ENCODE assay signal across 11 cellular contexts in the genomic region with DNA sequence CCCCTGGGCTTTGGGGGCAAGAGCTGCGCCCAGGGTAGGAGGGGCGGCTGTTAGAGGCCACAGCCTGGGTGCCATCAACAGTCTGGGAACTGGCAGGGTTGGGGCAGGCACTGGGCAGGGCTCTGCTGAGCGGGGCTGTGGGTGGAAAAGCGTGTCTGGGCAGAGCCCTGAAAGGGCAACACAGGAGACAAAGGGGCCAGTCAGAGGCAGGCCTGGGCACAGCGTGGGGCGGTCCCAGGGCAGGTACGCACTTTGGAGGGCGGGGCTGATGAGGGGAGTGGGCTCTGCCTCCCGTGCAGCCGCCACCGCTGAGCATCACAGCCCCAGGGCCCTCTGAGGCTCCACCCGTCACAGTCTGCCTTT. TPM values are rescaled to one million over a fixed set of nuclear protein-coding genes. Genes with fewer than 3 reads are reported as not detected.
DNase-seq lines count a peak whose midpoint lies in the region; ATAC-seq, FAIRE-seq and TF ChIP-seq lines count a peak whose summit lies in the region.
"Had no signal": no experiment of that assay in that cellular context is flagged by ENCODE, and none has a peak within 500 bp of the region (broad histone marks: within the 10 kb centered on the region; RNA-seq: fewer than 3 reads in every experiment).

No MANE protein-coding gene starts in this region.

- H3K4me1 ChIP-seq in HepG2 (ENCODE audit: insufficient read depth, low read length) = no peaks in the 10 kb centered on the region
- H3K4me1 ChIP-seq in right lobe of liver = no peaks in the 10 kb centered on the region
- H3K4me1 ChIP-seq in aorta (ENCODE audit: control insufficient read depth in 1 of 2, insufficient read depth in 2 of 2, low read length in 2 of 2) = no peaks in the 10 kb centered on the region
- H3K4me1 ChIP-seq: psoas muscle had no signal

- no peak overlapping the region for H3K4me3 Mint-ChIP-seq in glutamatergic neuron (ENCODE audit: unreplicated experiment)
- H3K4me3 Mint-ChIP-seq: activated naive CD4-positive, alpha-beta T cell treated with anti-CD3 and anti-CD28 coated beads, Interleukin-2, amount 10 ng/mL, durations not matched to agents 7 days and 5 days; CD4-positive, CD25-positive, alpha-beta regulatory T cell had no signal

- peaks cover 4% of the 10 kb centered on the region for H3K9me3 Mint-ChIP-seq in glutamatergic neuron (ENCODE audit: unreplicated experiment)
- H3K9me3 Mint-ChIP-seq: activated naive CD4-positive, alpha-beta T cell treated with anti-CD3 and anti-CD28 coated beads, Interleukin-2, amount 10 ng/mL, durations not matched to agents 7 days and 5 days; CD4-positive, CD25-positive, alpha-beta regulatory T cell had no signal

- no peaks in the 10 kb centered on the region for H3K9me2 ChIP-seq in SU-DHL-6 (replicated peaks; ENCODE audit: insufficient read depth, low read length)

- DNase-seq in HepG2 (ENCODE audit: low spot score) = no peak
- no peak for DNase-seq in right lobe of liver
- DNase-seq in glutamatergic neuron = no peak
- DNase-seq in aorta = peak in 1 of 2 donors; percentile 46
- DNase-seq in KBM-7 = no peak
- DNase-seq in NCI-H1092 (lab: John Stamatoyannopoulos, UW) = no peak
- no peak for DNase-seq in NCI-H69 (lab: John Stamatoyannopoulos, UW)

- H3K9me3 ChIP-seq in HepG2 (ENCODE audit: low read length) (no peaks in the 10 kb centered on the region), right lobe of liver (no peaks in the 10 kb centered on the region), SU-DHL-6 (ENCODE audit: insufficient read depth, low read length) (no peaks in the 10 kb centered on the region), aorta (ENCODE audit: control insufficient read depth, low read length) (no peaks in the 10 kb centered on the region)
- H3K9me3 ChIP-seq: psoas muscle had no signal

- WGBS in HepG2 (ENCODE audit: low lambda C conversion rate) = 50% methylated on average over 2 of the region's 12 CpGs
- no CpG with 5 or more reads among the region's 12 CpGs for WGBS in right lobe of liver (ENCODE audit: insufficient coverage, low coverage, low lambda C conversion rate, missing lambda C conversion rate)
- 72 to 78% methylated on average over 12 of the region's 12 CpGs for WGBS in aorta, 2 donors

- no peak for FAIRE-seq in HepG2 (lab: Jason Lieb, UNC)

- H2AFZ ChIP-seq in HepG2 (ENCODE audit: low read length) (no peak overlapping the region), SU-DHL-6 (ENCODE audit: low read depth, low read length, severe bottlenecking) (no peak overlapping the region)

- no peaks in the 10 kb centered on the region for H3K36me3 Mint-ChIP-seq in glutamatergic neuron (ENCODE audit: unreplicated experiment)
- H3K36me3 Mint-ChIP-seq: activated naive CD4-positive, alpha-beta T cell treated with anti-CD3 and anti-CD28 coated beads, Interleukin-2, amount 10 ng/mL, durations not matched to agents 7 days and 5 days; CD4-positive, CD25-positive, alpha-beta regulatory T cell had no signal

- H3K27me3 ChIP-seq in HepG2 (ENCODE audit: control insufficient read depth in 1 of 2, insufficient read depth in 2 of 2, low read length in 2 of 2) = no peaks in the 10 kb centered on the region
- H3K27me3 ChIP-seq in right lobe of liver = no peaks in the 10 kb centered on the region
- H3K27me3 ChIP-seq in SU-DHL-6 (ENCODE audit: low read length) = no peaks in the 10 kb centered on the region
- no peaks in the 10 kb centered on the region for H3K27me3 ChIP-seq in aorta (ENCODE audit: control insufficient read depth in 1 of 2, insufficient read depth in 2 of 2, low read length in 1 of 2)

- peaks cover 1% of the 10 kb centered on the region for H3K27me3 Mint-ChIP-seq in glutamatergic neuron (ENCODE audit: unreplicated experiment)
- H3K27me3 Mint-ChIP-seq: CD4-positive, CD25-positive, alpha-beta regulatory T cell had no signal

- no peak for TF ChIP-seq POLR2A in HepG2 (IDR thresholded peaks at IDR 0.05; ENCODE audit: insufficient read depth in 1 of 2, low read depth in 2 of 2, low read length in 2 of 2)
- no peak for TF ChIP-seq POLR2A in right lobe of liver (IDR thresholded peaks at IDR 0.05)

- H3K79me2 ChIP-seq in HepG2 (ENCODE audit: insufficient read depth, low read length) (no peaks in the 10 kb centered on the region), SU-DHL-6 (ENCODE audit: insufficient read depth, low read length) (no peaks in the 10 kb centered on the region)

- no TSS peak for BruUV-seq in HepG2 (replicated peaks; lab: Mats Ljungman, UMichigan)

- TF ChIP-seq CTCF in HepG2 (CRISPR knock-in tag; IDR thresholded peaks at IDR 0.05) = no peak
- TF ChIP-seq CTCF in right lobe of liver (IDR thresholded peaks at IDR 0.05) = no peak
- TF ChIP-seq CTCF in SU-DHL-6 (IDR thresholded peaks at IDR 0.05; ENCODE audit: insufficient read depth, low read length, poor library complexity, severe bottlenecking) = no peak
- TF ChIP-seq CTCF in glutamatergic neuron (IDR thresholded peaks at IDR 0.05; ENCODE audit: partially characterized antibody, unreplicated experiment) = no peak

- H3K36me3 ChIP-seq in HepG2 (replicated peaks in 1 of 2; ENCODE audit: control insufficient read depth in 1 of 2, insufficient read depth in 2 of 2, low read length in 2 of 2) (peaks cover 3 to 16% of the 10 kb centered on the region in 2 experiments; a peak in 4 of 5 replicates), right lobe of liver (no peaks in the 10 kb centered on the region), SU-DHL-6 (ENCODE audit: low read length) (no peaks in the 10 kb centered on the region), aorta (ENCODE audit: control insufficient read depth in 1 of 2, insufficient read depth in 2 of 2, low read length in 1 of 2) (no peaks in the 10 kb centered on the region)

- H3K4me1 Mint-ChIP-seq in glutamatergic neuron (ENCODE audit: low read depth, unreplicated experiment) = peaks cover 12% of the 10 kb centered on the region

- peak overlapping the region; percentile 52 for H3K27ac Mint-ChIP-seq in glutamatergic neuron (ENCODE audit: unreplicated experiment)
- H3K27ac Mint-ChIP-seq: activated naive CD4-positive, alpha-beta T cell treated with anti-CD3 and anti-CD28 coated beads, Interleukin-2, amount 10 ng/mL, durations not matched to agents 7 days and 5 days; CD4-positive, CD25-positive, alpha-beta regulatory T cell had no signal

- H4K20me1 ChIP-seq in HepG2 (ENCODE audit: insufficient read depth, low read length) = no peaks in the 10 kb centered on the region
- no peaks in the 10 kb centered on the region for H4K20me1 ChIP-seq in SU-DHL-6 (ENCODE audit: low read depth, low read length)

- intact Hi-C loops in HepG2 (cut with micrococcal nuclease; ENCODE audit: unreplicated experiment) (loop anchor here (1.0 to 5.0 kb wide), 6 partner anchors 11 to 171 kb away; partner anchors contain the start of genes PSRC1 and TMEM167B), right lobe of liver (cut with DNase I) (loop anchor here (5.0 kb wide), 3 partner anchors 134 to 269 kb away; partner anchors contain the start of gene SORT1 (in 1 of the 2)), aorta (cut with DNase I) (loop anchor here in 1 of 2 donors (5.0 kb wide), 1 partner anchor 269 kb away; no protein-coding TSS in a partner anchor)

- no peak overlapping the region for H3K27ac ChIP-seq in HepG2 (ENCODE audit: extremely low read length, insufficient read depth, low read length)
- no peak overlapping the region for H3K27ac ChIP-seq in right lobe of liver
- no peak overlapping the region for H3K27ac ChIP-seq in SU-DHL-6 (ENCODE audit: low read depth, low read length)
- H3K27ac ChIP-seq in aorta (ENCODE audit: low read depth in 1 of 2, low read length in 2 of 2) = no peak overlapping the region
- H3K27ac ChIP-seq: psoas muscle had no signal

- in situ Hi-C loops in HepG2 (cut with HindIII; ENCODE audit: extremely low pct_ligation_motif_present, low pct_unique_long_range_greater_than_20kb) = loop anchor here (5.0 to 10.0 kb wide), 3 partner anchors 61 to 272 kb away; partner anchors contain the start of gene GPR61
- in situ Hi-C loops in KBM-7 (cut with MboI; ENCODE audit: low pct_unique_long_range_greater_than_20kb, low sequenced_read_pairs) = loop anchor here (10.0 kb wide), 1 partner anchor 142 kb away; no protein-coding TSS in a partner anchor

- TF ChIP-seq RAD21 in HepG2 (CRISPR knock-in tag; IDR thresholded peaks at IDR 0.05) = no peak

- H3K4me2 ChIP-seq in HepG2 (ENCODE audit: low read depth, low read length) = no peak overlapping the region
- peak overlapping the region; percentile 18 for H3K4me2 ChIP-seq in SU-DHL-6 (ENCODE audit: low read depth, low read length, poor library complexity, severe bottlenecking)

- POLR2A ChIA-PET in HepG2 (lab: Yijun Ruan, JAX) = interaction anchor here (1.2 to 1.8 kb wide), 2 partner anchors 13 to 135 kb away, joined by 4 to 6 read pairs; partner anchors contain the start of gene SORT1

- TF ChIP-seq EP300 in HepG2 (IDR thresholded peaks at IDR 0.05; ENCODE audit: low read depth in 2 of 2, low read length in 2 of 2) (no peak), HepG2 (CRISPR knock-in tag; IDR thresholded peaks at IDR 0.05; ENCODE audit: borderline replicate concordance) (no peak)

- no peak overlapping the region for H3K9ac ChIP-seq in HepG2 (ENCODE audit: insufficient read depth, low read depth, low read length)
- no peak overlapping the region for H3K9ac ChIP-seq in SU-DHL-6 (ENCODE audit: low read length)

- ATAC-seq in HepG2 = peak; percentile 13
- no peak for ATAC-seq in right lobe of liver
- peak; percentile 1 for ATAC-seq in aorta (ENCODE audit: low FRiP score)

- H3K4me3 ChIP-seq in HepG2 (replicated peaks in 1 of 3; ENCODE audit: insufficient read depth in 1 of 3, low read depth in 2 of 3, low read length in 3 of 3) = no peak overlapping the region
- no peak overlapping the region for H3K4me3 ChIP-seq in right lobe of liver
- no peak overlapping the region for H3K4me3 ChIP-seq in SU-DHL-6 (ENCODE audit: insufficient read depth, low read length, poor library complexity, severe bottlenecking)
- no peak overlapping the region for H3K4me3 ChIP-seq in aorta (ENCODE audit: low read length in 2 of 2)
- H3K4me3 ChIP-seq: psoas muscle had no signal

- CTCF ChIA-PET in HepG2 (lab: Yijun Ruan, JAX; ENCODE audit: low intra/inter-chr PET ratio, low total read pairs) = interaction anchor here (0.8 to 3.0 kb wide), 15 partner anchors 12 to 435 kb away, joined by 3 to 76 read pairs (median 7); partner anchors contain the start of genes CYB561D1, PSRC1 and SORT1

- H3F3A ChIP-seq in SU-DHL-6 (ENCODE audit: insufficient read depth) = no peaks in the 10 kb centered on the region

RNA-seq across cellular contexts. Expression of gene CELSR2, which starts 13.9 kb away (rescaled TPM):
- 3.1 and 4.0 TPM in 2 replicates for total RNA-seq in HepG2 (2016; rRNA removed; fragmentation: Illumina TruSeq; extraction: Trizol)
- 1.9 and 2.7 TPM in 2 replicates for total RNA-seq in HepG2 (2016; cell fraction: cytosol; rRNA removed; fragmentation: Illumina TruSeq; extraction: Trizol; ENCODE audit: low read depth)
- 2.4 and 4.3 TPM in 2 replicates for total RNA-seq in HepG2 (2016; cell fraction: insoluble cytoplasmic fraction; rRNA removed; fragmentation: Illumina TruSeq; extraction: Trizol)
- total RNA-seq in HepG2 (2016; cell fraction: membrane; rRNA removed; fragmentation: Illumina TruSeq; extraction: Trizol) = 1.9 and 2.3 TPM in 2 replicates
- total RNA-seq in HepG2 (2016; cell fraction: nucleus; rRNA removed; fragmentation: Illumina TruSeq; extraction: Trizol) = 7.6 and 9.5 TPM in 2 replicates
- polyA plus RNA-seq in HepG2 (2011; rRNA removed) = 6.6 and 7.8 TPM in 2 replicates
- 3.6 and 4.4 TPM in 2 replicates for polyA plus RNA-seq in HepG2 (2011; cell fraction: cytosol; rRNA removed)
- polyA plus RNA-seq in HepG2 (2011; cell fraction: nucleus; rRNA removed) = 23.5 and 27.3 TPM in 2 replicates
- 5.9 and 7.3 TPM in 2 replicates for polyA plus RNA-seq in HepG2 (2012)
- 0.35 and 0.41 TPM in 2 replicates for polyA plus RNA-seq in HepG2 (2016; cell fraction: cytosol; fragmentation: Illumina TruSeq; extraction: Trizol; ENCODE audit: low read depth)
- 2.4 and 3.9 TPM in 2 replicates for polyA plus RNA-seq in HepG2 (2016; cell fraction: insoluble cytoplasmic fraction; fragmentation: Illumina TruSeq; extraction: Trizol; ENCODE audit: low read depth)
- 0.68 TPM in 2 replicates for polyA plus RNA-seq in HepG2 (2016; cell fraction: membrane; fragmentation: Illumina TruSeq; extraction: Trizol; ENCODE audit: low read depth)
- polyA plus RNA-seq in HepG2 (2016; cell fraction: nucleus; fragmentation: Illumina TruSeq; extraction: Trizol; ENCODE audit: insufficient read depth, low read depth) = 18.1 and 20.4 TPM in 2 replicates
- 25.8 and 30.0 TPM in 2 replicates for polyA minus RNA-seq in HepG2 (2011; rRNA and poly(A)+ RNA removed; ENCODE audit: low replicate concordance)
- 7.9 and 9.1 TPM in 2 replicates for polyA minus RNA-seq in HepG2 (2011; cell fraction: cytosol; rRNA and poly(A)+ RNA removed)
- polyA minus RNA-seq in HepG2 (2011; cell fraction: nucleus; rRNA and poly(A)+ RNA removed) = 13.4 and 15.3 TPM in 2 replicates
- total RNA-seq in right lobe of liver = 1 to 10 TPM; 1.3 to 3.3 (median 3.0) TPM
- 181 TPM for total RNA-seq in glutamatergic neuron (ENCODE audit: unreplicated experiment)
- 1 to 10 TPM; 1.6 to 4.2 TPM for total RNA-seq in aorta
- 1 to 10 TPM in 1 of 2 donors, under 1 TPM in 1; 0.38 to 2.1 TPM for polyA plus RNA-seq in aorta

RNA-seq across cellular contexts. Expression of gene PSRC1, which starts 19.7 kb away (rescaled TPM):
- total RNA-seq in HepG2 (2016; rRNA removed; fragmentation: Illumina TruSeq; extraction: Trizol) = 26.5 and 28.6 TPM in 2 replicates
- total RNA-seq in HepG2 (2016; cell fraction: cytosol; rRNA removed; fragmentation: Illumina TruSeq; extraction: Trizol; ENCODE audit: low read depth) = 15.7 and 18.2 TPM in 2 replicates
- total RNA-seq in HepG2 (2016; cell fraction: insoluble cytoplasmic fraction; rRNA removed; fragmentation: Illumina TruSeq; extraction: Trizol) = 23.7 and 27.5 TPM in 2 replicates
- 24.4 and 25.4 TPM in 2 replicates for total RNA-seq in HepG2 (2016; cell fraction: membrane; rRNA removed; fragmentation: Illumina TruSeq; extraction: Trizol)
- 23.6 and 27.9 TPM in 2 replicates for total RNA-seq in HepG2 (2016; cell fraction: nucleus; rRNA removed; fragmentation: Illumina TruSeq; extraction: Trizol)
- 23.9 and 30.3 TPM in 2 replicates for polyA plus RNA-seq in HepG2 (2011; rRNA removed)
- polyA plus RNA-seq in HepG2 (2011; cell fraction: cytosol; rRNA removed) = 11.8 and 18.1 TPM in 2 replicates
- 104 and 135 TPM in 2 replicates for polyA plus RNA-seq in HepG2 (2011; cell fraction: nucleus; rRNA removed)
- 12.2 and 19.3 TPM in 2 replicates for polyA plus RNA-seq in HepG2 (2012)
- 13.9 and 14.3 TPM in 2 replicates for polyA plus RNA-seq in HepG2 (2016; cell fraction: cytosol; fragmentation: Illumina TruSeq; extraction: Trizol; ENCODE audit: low read depth)
- 37.5 and 41.0 TPM in 2 replicates for polyA plus RNA-seq in HepG2 (2016; cell fraction: insoluble cytoplasmic fraction; fragmentation: Illumina TruSeq; extraction: Trizol; ENCODE audit: low read depth)
- 24.3 and 27.2 TPM in 2 replicates for polyA plus RNA-seq in HepG2 (2016; cell fraction: membrane; fragmentation: Illumina TruSeq; extraction: Trizol; ENCODE audit: low read depth)
- 82.1 and 85.7 TPM in 2 replicates for polyA plus RNA-seq in HepG2 (2016; cell fraction: nucleus; fragmentation: Illumina TruSeq; extraction: Trizol; ENCODE audit: insufficient read depth, low read depth)
- 12.7 and 26.2 TPM in 2 replicates for polyA minus RNA-seq in HepG2 (2011; rRNA and poly(A)+ RNA removed; ENCODE audit: low replicate concordance)
- 7.7 and 12.2 TPM in 2 replicates for polyA minus RNA-seq in HepG2 (2011; cell fraction: cytosol; rRNA and poly(A)+ RNA removed)
- 12.3 and 21.4 TPM in 2 replicates for polyA minus RNA-seq in HepG2 (2011; cell fraction: nucleus; rRNA and poly(A)+ RNA removed)
- 1 to 10 TPM in 5 of 6 experiments, under 1 TPM in 1; 0.70 to 3.4 (median 1.5) TPM for total RNA-seq in right lobe of liver
- 13.9 TPM for total RNA-seq in glutamatergic neuron (ENCODE audit: unreplicated experiment)
- total RNA-seq in aorta = 1 to 10 TPM; 2.2 to 4.2 TPM
- 1 to 10 TPM; 1.3 to 7.8 TPM for polyA plus RNA-seq in aorta

RNA-seq across cellular contexts. Expression of gene MYBPHL, which starts 43.6 kb away (rescaled TPM):
- 3.8 and 5.7 TPM in 2 replicates for total RNA-seq in HepG2 (2016; rRNA removed; fragmentation: Illumina TruSeq; extraction: Trizol)
- total RNA-seq in HepG2 (2016; cell fraction: cytosol; rRNA removed; fragmentation: Illumina TruSeq; extraction: Trizol; ENCODE audit: low read depth) = 3.1 and 3.6 TPM in 2 replicates
- 2.8 and 5.0 TPM in 2 replicates for total RNA-seq in HepG2 (2016; cell fraction: insoluble cytoplasmic fraction; rRNA removed; fragmentation: Illumina TruSeq; extraction: Trizol)
- 3.2 and 3.4 TPM in 2 replicates for total RNA-seq in HepG2 (2016; cell fraction: membrane; rRNA removed; fragmentation: Illumina TruSeq; extraction: Trizol)
- 2.4 and 2.6 TPM in 2 replicates for total RNA-seq in HepG2 (2016; cell fraction: nucleus; rRNA removed; fragmentation: Illumina TruSeq; extraction: Trizol)
- 3.7 and 6.1 TPM in 2 replicates for polyA plus RNA-seq in HepG2 (2011; rRNA removed)
- polyA plus RNA-seq in HepG2 (2011; cell fraction: cytosol; rRNA removed) = 4.3 and 4.4 TPM in 2 replicates
- polyA plus RNA-seq in HepG2 (2011; cell fraction: nucleus; rRNA removed) = 6.0 and 7.0 TPM in 2 replicates
- 2.5 and 2.7 TPM in 2 replicates for polyA plus RNA-seq in HepG2 (2012)
- 2.2 TPM in 2 replicates for polyA plus RNA-seq in HepG2 (2016; cell fraction: cytosol; fragmentation: Illumina TruSeq; extraction: Trizol; ENCODE audit: low read depth)
- 4.9 and 5.8 TPM in 2 replicates for polyA plus RNA-seq in HepG2 (2016; cell fraction: insoluble cytoplasmic fraction; fragmentation: Illumina TruSeq; extraction: Trizol; ENCODE audit: low read depth)
- polyA plus RNA-seq in HepG2 (2016; cell fraction: membrane; fragmentation: Illumina TruSeq; extraction: Trizol; ENCODE audit: low read depth) = 2.6 and 2.9 TPM in 2 replicates
- 4.3 and 5.1 TPM in 2 replicates for polyA plus RNA-seq in HepG2 (2016; cell fraction: nucleus; fragmentation: Illumina TruSeq; extraction: Trizol; ENCODE audit: insufficient read depth, low read depth)
- 0.30 and 3.0 TPM in 2 replicates for polyA minus RNA-seq in HepG2 (2011; rRNA and poly(A)+ RNA removed; ENCODE audit: low replicate concordance)
- polyA minus RNA-seq in HepG2 (2011; cell fraction: cytosol; rRNA and poly(A)+ RNA removed) = 1.1 and 1.3 TPM in 2 replicates
- polyA minus RNA-seq in HepG2 (2011; cell fraction: nucleus; rRNA and poly(A)+ RNA removed) = 2.3 and 2.9 TPM in 2 replicates
- not detected for total RNA-seq in right lobe of liver
- 0.64 TPM for total RNA-seq in glutamatergic neuron (ENCODE audit: unreplicated experiment)
- not detected for total RNA-seq in aorta
- not detected for polyA plus RNA-seq in aorta
- total RNA-seq: CD4-positive, CD25-positive, alpha-beta regulatory T cell had no signal
- polyA plus RNA-seq: CD4-positive, CD25-positive, alpha-beta regulatory T cell had no signal

RNA-seq across cellular contexts. Expression of gene SARS1, which starts 49.5 kb away (rescaled TPM):
- total RNA-seq in HepG2 (2016; rRNA removed; fragmentation: Illumina TruSeq; extraction: Trizol) (134 and 166 TPM in 2 replicates), right lobe of liver (100 to 1,000 TPM in 2 of 6 experiments, 10 to 100 TPM in 4; 73.5 to 123 (median 91.6) TPM), glutamatergic neuron (ENCODE audit: unreplicated experiment) (555 TPM), aorta (100 to 1,000 TPM; 116 to 117 TPM)
- 35.5 and 37.6 TPM in 2 replicates for total RNA-seq in HepG2 (2016; cell fraction: cytosol; rRNA removed; fragmentation: Illumina TruSeq; extraction: Trizol; ENCODE audit: low read depth)
- 133 and 171 TPM in 2 replicates for total RNA-seq in HepG2 (2016; cell fraction: insoluble cytoplasmic fraction; rRNA removed; fragmentation: Illumina TruSeq; extraction: Trizol)
- 59.1 and 63.3 TPM in 2 replicates for total RNA-seq in HepG2 (2016; cell fraction: membrane; rRNA removed; fragmentation: Illumina TruSeq; extraction: Trizol)
- 64.5 and 74.2 TPM in 2 replicates for total RNA-seq in HepG2 (2016; cell fraction: nucleus; rRNA removed; fragmentation: Illumina TruSeq; extraction: Trizol)
- polyA plus RNA-seq in HepG2 (2011; rRNA removed) (103 and 142 TPM in 2 replicates), aorta (100 to 1,000 TPM; 109 to 159 TPM)
- 112 and 159 TPM in 2 replicates for polyA plus RNA-seq in HepG2 (2011; cell fraction: cytosol; rRNA removed)
- polyA plus RNA-seq in HepG2 (2011; cell fraction: nucleus; rRNA removed) = 105 and 142 TPM in 2 replicates
- 149 and 254 TPM in 2 replicates for polyA plus RNA-seq in HepG2 (2012)
- 26.3 and 26.7 TPM in 2 replicates for polyA plus RNA-seq in HepG2 (2016; cell fraction: cytosol; fragmentation: Illumina TruSeq; extraction: Trizol; ENCODE audit: low read depth)
- polyA plus RNA-seq in HepG2 (2016; cell fraction: insoluble cytoplasmic fraction; fragmentation: Illumina TruSeq; extraction: Trizol; ENCODE audit: low read depth) = 147 and 154 TPM in 2 replicates
- 40.9 and 46.0 TPM in 2 replicates for polyA plus RNA-seq in HepG2 (2016; cell fraction: membrane; fragmentation: Illumina TruSeq; extraction: Trizol; ENCODE audit: low read depth)
- 89.4 and 93.0 TPM in 2 replicates for polyA plus RNA-seq in HepG2 (2016; cell fraction: nucleus; fragmentation: Illumina TruSeq; extraction: Trizol; ENCODE audit: insufficient read depth, low read depth)
- polyA minus RNA-seq in HepG2 (2011; rRNA and poly(A)+ RNA removed; ENCODE audit: low replicate concordance) = 99.8 and 124 TPM in 2 replicates
- polyA minus RNA-seq in HepG2 (2011; cell fraction: cytosol; rRNA and poly(A)+ RNA removed) = 50.9 and 77.1 TPM in 2 replicates
- polyA minus RNA-seq in HepG2 (2011; cell fraction: nucleus; rRNA and poly(A)+ RNA removed) = 83.3 and 131 TPM in 2 replicates

Comparison
In these comparisons a context has a peak if more than half of its experiments do, and no peak if none do; other contexts are left out.
1. ATAC-seq: peak in HepG2 (single experiment) and aorta (single experiment); none in right lobe of liver (0 of 4).
2. RNA of gene CELSR2, which starts 13.9 kb away (total RNA-seq): 181 TPM in glutamatergic neuron (single experiment); 1.6 to 4.2 TPM in aorta, 1.9 to 9.5 TPM in HepG2 and 1.3 to 3.3 TPM in right lobe of liver; every median in the first group is over 10 times any median in the second.